12 cellular contexts compared by ENCODE assay signal in the genomic region with DNA sequence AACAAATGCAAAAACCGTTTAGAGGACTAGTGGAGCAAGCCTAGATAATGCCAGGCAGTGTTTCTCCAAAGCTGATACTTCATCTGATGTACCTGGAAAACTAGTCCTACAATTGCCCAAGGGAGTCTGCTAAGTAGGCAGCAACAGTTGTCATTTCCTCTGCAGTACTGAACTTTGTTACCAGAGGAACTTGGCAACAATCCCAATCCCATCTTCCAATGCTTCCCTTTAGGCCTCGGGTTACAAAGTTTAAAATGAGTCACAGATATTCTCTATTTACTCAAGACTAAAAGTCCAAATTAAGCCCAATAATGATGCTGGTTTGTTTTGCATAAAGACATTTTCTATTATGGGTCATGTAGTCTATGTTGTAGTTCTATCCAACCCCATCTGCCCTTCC.
DNase-seq lines count a peak whose midpoint lies in the region; ATAC-seq, FAIRE-seq and TF ChIP-seq lines count a peak whose summit lies in the region.
"Had no signal": no experiment of that assay in that cellular context is flagged by ENCODE, and none has a peak within 500 bp of the region (broad histone marks: within the 10 kb centered on the region; RNA-seq: fewer than 3 reads in every experiment).

No MANE protein-coding gene starts in this region.

- no peaks in the 10 kb centered on the region for H3K79me2 ChIP-seq in hepatocyte

- H3K4me3 ChIP-seq in AG10803 (ENCODE audit: low read length) (no peak overlapping the region), adipocyte (ENCODE audit: low read length) (no peak overlapping the region), hepatocyte (no peak overlapping the region)
- H3K4me3 ChIP-seq: transverse colon had no signal

- no peak overlapping the region for H3K4me3 Mint-ChIP-seq in natural killer cell
- H3K4me3 Mint-ChIP-seq: activated CD4-positive, alpha-beta memory T cell treated with anti-CD3 and anti-CD28 coated beads, Interleukin-2, amount 10 ng/mL, durations not matched to agents 7 days and 5 days had no signal

- H3K27ac Mint-ChIP-seq in natural killer cell, result no peak overlapping the region
- H3K27ac Mint-ChIP-seq: activated CD4-positive, alpha-beta memory T cell treated with anti-CD3 and anti-CD28 coated beads, Interleukin-2, amount 10 ng/mL, durations not matched to agents 7 days and 5 days had no signal

- peak; percentile 3 for DNase-seq in AG10803 (ENCODE audit: low read depth)
- DNase-seq in HT-29 (ENCODE audit: low spot score), result peak; percentile 63
- DNase-seq in adipocyte (ENCODE audit: low read depth), result peak; percentile 3
- peak; percentile 55 for DNase-seq in hepatocyte (ENCODE audit: low spot score)
- no peak for DNase-seq in activated CD8-positive, alpha-beta memory T cell treated with anti-CD3 and anti-CD28 coated beads for 24 hours
- no peak for DNase-seq in natural killer cell
- no peak for DNase-seq in activated T-cell treated with anti-CD3 and anti-CD28 coated beads, Interleukin-2, amount 50 U/mL, for 1 hour
- DNase-seq in HTR-8/SVneo (ENCODE audit: insufficient read length, low spot score), result no peak
- DNase-seq: activated CD4-positive, alpha-beta memory T cell treated with anti-CD3 and anti-CD28 coated beads, Interleukin-2, amount 10 ng/mL, durations not matched to agents 7 days and 5 days; activated effector memory CD4-positive, alpha-beta T cell treated with anti-CD3 and anti-CD28 coated beads, Interleukin-2, amount 50 U/mL, for 16 hours; transverse colon had no signal

- H3K36me3 Mint-ChIP-seq in natural killer cell, result no peaks in the 10 kb centered on the region

- no peak for ATAC-seq in natural killer cell

- 51% methylated on average over 2 of the region's 2 CpGs for WGBS in hepatocyte (ENCODE audit: low lambda C conversion rate, missing lambda C conversion rate)

- H3K36me3 ChIP-seq in adipocyte (ENCODE audit: control insufficient read depth, insufficient read depth, low read length, severe bottlenecking) (no peaks in the 10 kb centered on the region), hepatocyte (replicated peaks; ENCODE audit: insufficient read depth, low read depth) (no peaks in the 10 kb centered on the region)
- H3K36me3 ChIP-seq: neutrophil, transverse colon had no signal

- TF ChIP-seq CTCF in AG10803 (conservative IDR thresholded peaks at IDR 0.05; ENCODE audit: low read length) (no peak), hepatocyte (IDR thresholded peaks at IDR 0.05; ENCODE audit: poor library complexity) (no peak), natural killer cell (IDR thresholded peaks at IDR 0.05) (no peak)

- H4K20me1 ChIP-seq in hepatocyte (ENCODE audit: insufficient read depth, poor library complexity, severe bottlenecking), result no peaks in the 10 kb centered on the region

- no peak overlapping the region for H3K27ac ChIP-seq in hepatocyte
- H3K27ac ChIP-seq: neutrophil, transverse colon had no signal

- H3K4me1 Mint-ChIP-seq in natural killer cell, result no peaks in the 10 kb centered on the region
- H3K4me1 Mint-ChIP-seq: activated CD4-positive, alpha-beta memory T cell treated with anti-CD3 and anti-CD28 coated beads, Interleukin-2, amount 10 ng/mL, durations not matched to agents 7 days and 5 days had no signal

- intact Hi-C loops in natural killer cell (cut with micrococcal nuclease), result no loop called here

- H3K4me1 ChIP-seq in adipocyte (ENCODE audit: control insufficient read depth, insufficient read depth, low read length) (no peaks in the 10 kb centered on the region), hepatocyte (ENCODE audit: insufficient read depth) (no peaks in the 10 kb centered on the region)

- H2AFZ ChIP-seq in hepatocyte, result no peak overlapping the region

- no peak for FAIRE-seq in HTR-8/SVneo (lab: Jason Lieb, UNC)

- H3K27me3 Mint-ChIP-seq in natural killer cell (ENCODE audit: low read depth in 2 of 2), result no peaks in the 10 kb centered on the region
- H3K27me3 Mint-ChIP-seq: activated CD4-positive, alpha-beta memory T cell treated with anti-CD3 and anti-CD28 coated beads, Interleukin-2, amount 10 ng/mL, durations not matched to agents 7 days and 5 days had no signal

- H3K9me3 ChIP-seq in adipocyte (ENCODE audit: control insufficient read depth, low read length) (peaks cover 5% of the 10 kb centered on the region), hepatocyte (ENCODE audit: low read depth) (no peaks in the 10 kb centered on the region)
- H3K9me3 ChIP-seq: neutrophil, transverse colon had no signal

- no peak overlapping the region for H3K4me2 ChIP-seq in hepatocyte

- H3K9me2 ChIP-seq in hepatocyte (replicated peaks; ENCODE audit: insufficient read depth), result no peaks in the 10 kb centered on the region

- H3K27me3 ChIP-seq in adipocyte (replicated peaks; ENCODE audit: control insufficient read depth, insufficient read depth, low read length), result no peaks in the 10 kb centered on the region
- no peaks in the 10 kb centered on the region for H3K27me3 ChIP-seq in hepatocyte
- H3K27me3 ChIP-seq: neutrophil, transverse colon had no signal

- H3K9ac ChIP-seq in adipocyte (ENCODE audit: low read length), result no peak overlapping the region

- peaks cover 3 to 5% of the 10 kb centered on the region in 2 donors for H3K9me3 Mint-ChIP-seq in natural killer cell
- H3K9me3 Mint-ChIP-seq: activated CD4-positive, alpha-beta memory T cell treated with anti-CD3 and anti-CD28 coated beads, Interleukin-2, amount 10 ng/mL, durations not matched to agents 7 days and 5 days had no signal

Comparison
In these comparisons a context has a peak if more than half of its experiments do, and no peak if none do; other contexts are left out.
1. DNase-seq: peak in AG10803 (single experiment), HT-29 (single experiment), adipocyte (single experiment) and hepatocyte (single experiment); none in activated CD8-positive, alpha-beta memory T cell treated with anti-CD3 and anti-CD28 coated beads for 24 hours (single experiment), natural killer cell (single experiment), activated T-cell treated with anti-CD3 and anti-CD28 coated beads, Interleukin-2, amount 50 U/mL, for 1 hour (single experiment) and HTR-8/SVneo (single experiment).